25 cellular contexts compared by ENCODE assay signal in the genomic region with DNA sequence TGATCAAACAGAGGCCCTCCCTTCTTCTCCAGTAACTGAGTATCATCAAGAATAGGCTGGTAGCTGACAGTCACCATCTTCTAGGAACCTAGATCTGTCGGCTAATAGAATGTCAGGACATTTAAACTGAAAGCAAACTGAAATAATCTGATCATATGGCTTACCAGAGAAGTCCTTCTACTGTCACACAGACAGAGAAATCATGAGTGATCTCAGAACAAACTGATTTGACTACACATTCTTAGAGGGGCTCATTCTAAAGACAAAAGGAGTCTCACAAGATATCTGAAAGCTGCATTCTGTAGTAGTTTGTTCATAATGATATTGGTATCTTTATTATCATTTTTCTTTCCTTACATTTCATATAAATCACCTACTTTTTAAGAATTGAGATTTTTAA.
A peak's percentile ranks its signal among the peaks of the same experiment; 100 is the strongest.
DNase-seq lines count a peak whose midpoint lies in the region; ATAC-seq and TF ChIP-seq lines count a peak whose summit lies in the region.
"Had no signal": no experiment of that assay in that cellular context is flagged by ENCODE, and none has a peak within 500 bp of the region (broad histone marks: within the 10 kb centered on the region; RNA-seq: fewer than 3 reads in every experiment).

No MANE protein-coding gene starts in this region.

- DNase-seq in mammary epithelial cell (no peak), breast epithelium (ENCODE audit: low spot score in 2 of 2) (no peak), mucosa of descending colon (no peak), brain microvascular endothelial cell (no peak), anterior cingulate cortex (lab: John Stamatoyannopoulos, UW) (no peak)
- DNase-seq in stimulated activated CD4-positive, alpha-beta T cell treated with anti-CD3 and anti-CD28 coated beads, Interleukin-2, amount 100 ng/mL, for 48 hours = no peak
- DNase-seq: 8988T; ACHN; BE2C; Calu3; CD8-positive, alpha-beta memory T cell; DND-41; H9; MV-4-11; NCI-H1105; NCI-H1436 treated with DMSO at 0.1 percent for 48 hours; NCI-H187 treated with DMSO at 0.1 percent for 48 hours; NCI-H446; NCI-H524 treated with DMSO at 0.1 percent for 48 hours; NCI-H774; Peyer's patch; SHP77 treated with DMSO at 0.1 percent for 48 hours had no signal

- no peak overlapping the region for H3K27ac ChIP-seq in mammary epithelial cell (ENCODE audit: insufficient read depth, low read depth, low read length)
- no peak overlapping the region for H3K27ac ChIP-seq in breast epithelium
- peak overlapping the region; percentile 62 for H3K27ac ChIP-seq in OCI-LY3 (ENCODE audit: low read length)
- no peak overlapping the region for H3K27ac ChIP-seq in brain microvascular endothelial cell
- H3K27ac ChIP-seq: Peyer's patch had no signal

- H2AFZ ChIP-seq in mammary epithelial cell (ENCODE audit: low read depth, low read length) (peak overlapping the region; percentile 71), OCI-LY3 (ENCODE audit: low read depth, low read length) (peak overlapping the region; percentile 57)

- peaks cover 24% of the 10 kb centered on the region for H3K4me1 ChIP-seq in mammary epithelial cell (ENCODE audit: insufficient read depth, low read length)
- no peaks in the 10 kb centered on the region for H3K4me1 ChIP-seq in breast epithelium
- H3K4me1 ChIP-seq in OCI-LY3 (ENCODE audit: low read length) = peaks cover 62% of the 10 kb centered on the region
- no peaks in the 10 kb centered on the region for H3K4me1 ChIP-seq in mucosa of descending colon (ENCODE audit: low read depth)
- H3K4me1 ChIP-seq: BE2C, Peyer's patch had no signal

- CTCF ChIA-PET in mammary epithelial cell (lab: Charles Lee; ENCODE audit: low non-redundant PET) = no interaction called here

- in situ Hi-C loops in mammary epithelial cell (cut with MboI; ENCODE audit: low sequenced_read_pairs in 2 of 2) (no loop called here), brain microvascular endothelial cell (cut with HindIII; ENCODE audit: low pct_ligation_motif_present, low sequenced_read_pairs) (no loop called here)

- H3K27me3 ChIP-seq in mammary epithelial cell (ENCODE audit: insufficient read depth, low read length) (no peaks in the 10 kb centered on the region), breast epithelium (no peaks in the 10 kb centered on the region), OCI-LY3 (ENCODE audit: low read depth, low read length) (no peaks in the 10 kb centered on the region), brain microvascular endothelial cell (replicated peaks) (no peaks in the 10 kb centered on the region)
- H3K27me3 ChIP-seq: BE2C, Peyer's patch had no signal

- no TSS peak for BruUV-seq in mammary epithelial cell (replicated peaks; lab: Mats Ljungman, UMichigan)

- TF ChIP-seq POLR2A in breast epithelium (IDR thresholded peaks at IDR 0.05) = no peak

- H4K20me1 ChIP-seq in mammary epithelial cell (ENCODE audit: insufficient read depth, low read length) (no peaks in the 10 kb centered on the region), OCI-LY3 (ENCODE audit: insufficient read depth, low read length) (no peaks in the 10 kb centered on the region)

- no peaks in the 10 kb centered on the region for H3K9me3 ChIP-seq in mammary epithelial cell (replicated peaks; ENCODE audit: insufficient read depth, low read length)
- H3K9me3 ChIP-seq in breast epithelium = peaks cover 0 to 5% of the 10 kb centered on the region in 2 donors
- no peaks in the 10 kb centered on the region for H3K9me3 ChIP-seq in OCI-LY3 (ENCODE audit: insufficient read depth, low read length)
- peaks cover 5% of the 10 kb centered on the region for H3K9me3 ChIP-seq in mucosa of descending colon
- H3K9me3 ChIP-seq: Peyer's patch had no signal

- TF ChIP-seq CTCF in mammary epithelial cell (conservative IDR thresholded peaks at IDR 0.05 in 1 of 2, IDR thresholded peaks at IDR 0.05 in 1 of 2; ENCODE audit: extremely low read depth in 1 of 2, insufficient read depth in 1 of 2, low read depth in 1 of 2, low read length in 2 of 2) = no peak
- TF ChIP-seq CTCF in breast epithelium (IDR thresholded peaks at IDR 0.05) = no peak
- no peak for TF ChIP-seq CTCF in OCI-LY3 (IDR thresholded peaks at IDR 0.05; ENCODE audit: low read depth, low read length)
- TF ChIP-seq CTCF in mucosa of descending colon (IDR thresholded peaks at IDR 0.05) = no peak
- TF ChIP-seq CTCF in brain microvascular endothelial cell (IDR thresholded peaks at IDR 0.05; ENCODE audit: low read depth, low read length, missing control alignments) = no peak

- H3K79me2 ChIP-seq in mammary epithelial cell (ENCODE audit: insufficient read depth, low read length) = no peaks in the 10 kb centered on the region
- no peaks in the 10 kb centered on the region for H3K79me2 ChIP-seq in OCI-LY3 (ENCODE audit: low read length)

- intact Hi-C loops in mammary epithelial cell (cut with micrococcal nuclease) = no loop called here
- intact Hi-C loops in breast epithelium (cut with DNase I; ENCODE audit: low total_unique reads) = no loop called here
- intact Hi-C loops in mucosa of descending colon (cut with DNase I, micrococcal nuclease) = no loop called here

- H3K4me2 ChIP-seq in mammary epithelial cell (ENCODE audit: insufficient read depth, low read depth, low read length) = no peak overlapping the region
- peak overlapping the region; percentile 35 for H3K4me2 ChIP-seq in OCI-LY3 (ENCODE audit: low read length)
- H3K4me2 ChIP-seq: GM23338 had no signal

- ATAC-seq in HG02884 (IDR thresholded peaks at IDR 0.05; ENCODE audit: unreplicated experiment) (peak; percentile 51), mucosa of descending colon (no peak)
- ATAC-seq: GM23338 had no signal

- H3K4me3 ChIP-seq in mammary epithelial cell (replicated peaks in 1 of 3; ENCODE audit: insufficient read depth in 1 of 3, low read depth in 2 of 3, low read length in 3 of 3) = no peak overlapping the region
- H3K4me3 ChIP-seq in breast epithelium = no peak overlapping the region
- no peak overlapping the region for H3K4me3 ChIP-seq in OCI-LY3 (ENCODE audit: low read length)
- H3K4me3 ChIP-seq in mucosa of descending colon = no peak overlapping the region
- no peak overlapping the region for H3K4me3 ChIP-seq in brain microvascular endothelial cell (ENCODE audit: low read depth, low read length)
- H3K4me3 ChIP-seq: GM23338, Peyer's patch had no signal

- 60% methylated on average over 1 of the region's 1 CpG for WGBS in mammary epithelial cell (ENCODE audit: low coverage, missing lambda C conversion rate)

- dilution Hi-C loops in mammary epithelial cell (cut with HindIII; ENCODE audit: low sequenced_read_pairs) = no loop called here

- H3K9ac ChIP-seq in mammary epithelial cell (ENCODE audit: insufficient read depth, low read length) (no peak overlapping the region), OCI-LY3 (ENCODE audit: low read length) (peak overlapping the region; percentile 16; the same call in 1 of the 2 replicates)

- no peaks in the 10 kb centered on the region for H3K36me3 ChIP-seq in mammary epithelial cell (ENCODE audit: insufficient read depth, low read length)
- H3K36me3 ChIP-seq in breast epithelium = no peaks in the 10 kb centered on the region
- no peaks in the 10 kb centered on the region for H3K36me3 ChIP-seq in OCI-LY3 (replicated peaks; ENCODE audit: low read depth, low read length)
- no peaks in the 10 kb centered on the region for H3K36me3 ChIP-seq in mucosa of descending colon (ENCODE audit: low read depth)
- no peaks in the 10 kb centered on the region for H3K36me3 ChIP-seq in brain microvascular endothelial cell (replicated peaks)
- H3K36me3 ChIP-seq: BE2C, Peyer's patch had no signal
